In the genomic region with DNA sequence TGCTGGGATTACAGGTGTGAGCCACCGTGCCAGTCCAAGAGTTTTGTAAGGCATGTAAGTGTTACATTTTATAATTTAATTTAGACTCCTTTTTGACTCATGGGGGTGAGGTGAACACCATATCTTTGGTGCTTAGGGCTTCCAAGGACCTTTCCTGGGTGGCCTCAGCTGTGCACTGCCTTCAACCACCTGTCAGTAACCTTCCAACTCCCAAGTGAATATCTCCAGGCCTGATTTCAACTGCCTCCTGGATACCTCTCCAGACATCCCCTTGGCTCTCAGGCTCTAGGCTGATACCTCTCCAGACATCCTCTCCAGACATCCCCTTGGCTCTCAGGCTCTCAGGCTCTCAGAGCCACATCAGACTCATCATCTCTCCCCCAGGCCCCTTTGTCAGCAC, we compare ENCODE assay signal across 34 cellular contexts. TPM values are rescaled to one million over a fixed set of nuclear protein-coding genes. Genes with fewer than 3 reads are reported as not detected.
"Had no signal": no experiment of that assay in that cellular context is flagged by ENCODE, and none has a peak within 500 bp of the region (broad histone marks: within the 10 kb centered on the region; RNA-seq: fewer than 3 reads in every experiment).

No MANE protein-coding gene starts in this region.

- H3K9me3 Mint-ChIP-seq: activated B cell treated with CpG ODN at 0.5 μM for 24 hours; activated CD4-positive, alpha-beta memory T cell treated with anti-CD3 and anti-CD28 coated beads, Interleukin-2, amount 10 ng/mL, durations not matched to agents 7 days and 5 days; activated naive CD4-positive, alpha-beta T cell treated with anti-CD3 and anti-CD28 coated beads, Interleukin-2, amount 10 ng/mL, durations not matched to agents 7 days and 5 days; activated naive CD8-positive, alpha-beta T cell treated with anti-CD3 and anti-CD28 coated beads, Interleukin-2, amount 50 U/mL, for 24 hours; activated T-cell treated with anti-CD3 and anti-CD28 coated beads, Interleukin-2, amount 50 U/mL, for 24 hours; T-cell had no signal

- H3K4me3 ChIP-seq: K562 had no signal

- H3K36me3 Mint-ChIP-seq: activated naive CD4-positive, alpha-beta T cell treated with anti-CD3 and anti-CD28 coated beads, Interleukin-2, amount 10 ng/mL, durations not matched to agents 7 days and 5 days; activated naive CD8-positive, alpha-beta T cell; brain; T-cell had no signal

- H3K27ac Mint-ChIP-seq: activated B cell treated with CpG ODN at 0.5 μM for 24 hours; activated CD4-positive, alpha-beta memory T cell treated with anti-CD3 and anti-CD28 coated beads, Interleukin-2, amount 10 ng/mL, durations not matched to agents 7 days and 5 days; activated naive CD4-positive, alpha-beta T cell treated with anti-CD3 and anti-CD28 coated beads, Interleukin-2, amount 10 ng/mL, durations not matched to agents 7 days and 5 days; activated naive CD8-positive, alpha-beta T cell; activated naive CD8-positive, alpha-beta T cell treated with anti-CD3 and anti-CD28 coated beads, Interleukin-2, amount 50 U/mL, for 24 hours; activated T-cell treated with anti-CD3 and anti-CD28 coated beads, Interleukin-2, amount 50 U/mL, for 24 hours; brain; T-cell had no signal

- H3K4me3 Mint-ChIP-seq: activated B cell treated with CpG ODN at 0.5 μM for 24 hours; activated CD4-positive, alpha-beta memory T cell treated with anti-CD3 and anti-CD28 coated beads, Interleukin-2, amount 10 ng/mL, durations not matched to agents 7 days and 5 days; activated naive CD4-positive, alpha-beta T cell treated with anti-CD3 and anti-CD28 coated beads, Interleukin-2, amount 10 ng/mL, durations not matched to agents 7 days and 5 days; activated naive CD8-positive, alpha-beta T cell; activated naive CD8-positive, alpha-beta T cell treated with anti-CD3 and anti-CD28 coated beads, Interleukin-2, amount 50 U/mL, for 24 hours; activated T-cell treated with anti-CD3 and anti-CD28 coated beads, Interleukin-2, amount 50 U/mL, for 24 hours; brain; T-cell had no signal

- H3K27ac ChIP-seq: VCaP had no signal

- ATAC-seq: activated naive CD8-positive, alpha-beta T cell treated with anti-CD3 and anti-CD28 coated beads, Interleukin-2, amount 50 U/mL, for 24 hours; K562; Panc1; SK-N-SH treated with all-trans-retinoic acid at 6 μM for 48 hours; T-cell had no signal

- DNase-seq: activated B cell treated with CpG ODN at 0.5 μM for 24 hours; activated CD4-positive, alpha-beta memory T cell treated with anti-CD3 and anti-CD28 coated beads, Interleukin-2, amount 10 ng/mL, durations not matched to agents 7 days and 5 days; activated CD4-positive, alpha-beta T cell treated with anti-CD3 and anti-CD28 coated beads for 1 hour; activated CD4-positive, alpha-beta T cell treated with anti-CD3 and anti-CD28 coated beads for 48 hours; activated effector memory CD4-positive, alpha-beta T cell treated with Interleukin-2 at 50 U/mL for 16 hours; activated naive CD4-positive, alpha-beta T cell treated with anti-CD3 and anti-CD28 coated beads, Interleukin-2, amount 10 ng/mL, durations not matched to agents 7 days and 5 days; activated naive CD8-positive, alpha-beta T cell treated with anti-CD3 and anti-CD28 coated beads, Interleukin-2, amount 50 U/mL, for 24 hours; activated T-cell treated with anti-CD3 and anti-CD28 coated beads, Interleukin-2, amount 50 U/mL, for 24 hours; anterior cingulate cortex; central memory CD4-positive, alpha-beta T cell; NCI-H1105; NCI-H1417 treated with DMSO at 0.1 percent for 48 hours; NCI-H187 treated with DMSO at 0.1 percent for 48 hours; NCI-H2081; NCI-H2171 treated with DMSO at 0.1 percent for 48 hours; NCI-H2227 treated with DMSO at 0.1 percent for 48 hours; NCI-H446; NCI-H510A treated with DMSO at 0.1 percent for 48 hours; NCI-H526 treated with DMSO at 0.1 percent for 48 hours; NCI-H774; SHP77 treated with DMSO at 0.1 percent for 48 hours; T-cell; T-helper 2 cell; T-helper 9 cell had no signal

RNA-seq across cellular contexts. Expression of gene MORN5, which starts 35.7 kb away (rescaled TPM):
- total RNA-seq: activated B cell treated with CpG ODN at 0.5 μM for 24 hours; activated CD4-positive, alpha-beta memory T cell treated with anti-CD3 and anti-CD28 coated beads, Interleukin-2, amount 10 ng/mL, durations not matched to agents 7 days and 5 days; activated CD8-positive, alpha-beta memory T cell treated with anti-CD3 and anti-CD28 coated beads for 36 hours; bronchial epithelial cell; K562; M059J; RPMI7951; T-cell had no signal
- polyA plus RNA-seq: K562 had no signal
